ENCODE assay signal across 12 cellular contexts in the genomic region with DNA sequence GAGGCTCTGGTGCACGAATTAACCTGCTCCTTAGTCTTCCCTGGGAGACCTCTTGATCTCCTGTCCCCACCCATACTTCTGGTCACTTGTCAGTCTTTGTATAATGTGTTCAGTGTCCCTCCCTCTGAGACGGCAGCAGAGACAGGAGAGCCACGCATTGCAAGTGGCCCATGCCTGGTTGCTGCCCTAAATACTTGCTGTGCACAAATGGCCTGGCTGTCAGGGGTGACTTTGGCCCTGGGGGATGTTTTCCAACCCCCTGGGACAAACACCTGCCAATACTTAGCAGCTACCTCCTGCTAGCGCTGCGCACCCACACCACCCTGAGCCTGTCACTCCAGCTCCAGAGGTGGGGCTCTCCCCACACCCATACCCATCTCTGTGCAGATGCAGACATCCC. TPM values are rescaled to one million over a fixed set of nuclear protein-coding genes. Genes with fewer than 3 reads are reported as not detected.
DNase-seq lines count a peak whose midpoint lies in the region; ATAC-seq and TF ChIP-seq lines count a peak whose summit lies in the region.
"Had no signal": no experiment of that assay in that cellular context is flagged by ENCODE, and none has a peak within 500 bp of the region (broad histone marks: within the 10 kb centered on the region; RNA-seq: fewer than 3 reads in every experiment).

No MANE protein-coding gene starts in this region.

- H3K27me3 ChIP-seq in mucosa of rectum (ENCODE audit: control insufficient read depth in 2 of 2, insufficient read depth in 2 of 2, low read length in 2 of 2) (no peaks in the 10 kb centered on the region), tibial nerve (no peaks in the 10 kb centered on the region)

- H3K27me3 Mint-ChIP-seq in activated naive CD4-positive, alpha-beta T cell treated with anti-CD3 and anti-CD28 coated beads, Interleukin-2, amount 10 ng/mL, durations not matched to agents 7 days and 5 days, result no peaks in the 10 kb centered on the region
- H3K27me3 Mint-ChIP-seq in activated naive CD8-positive, alpha-beta T cell treated with anti-CD3 and anti-CD28 coated beads, Interleukin-2, amount 10 ng/mL, durations not matched to agents 7 days and 5 days, result no peaks in the 10 kb centered on the region

- H3K4me3 Mint-ChIP-seq in activated naive CD4-positive, alpha-beta T cell treated with anti-CD3 and anti-CD28 coated beads, Interleukin-2, amount 10 ng/mL, durations not matched to agents 7 days and 5 days, result peak overlapping the region; percentile 39
- peak overlapping the region; percentile 95 for H3K4me3 Mint-ChIP-seq in activated naive CD8-positive, alpha-beta T cell treated with anti-CD3 and anti-CD28 coated beads, Interleukin-2, amount 10 ng/mL, durations not matched to agents 7 days and 5 days

- no peak for TF ChIP-seq EP300 in tibial nerve (IDR thresholded peaks at IDR 0.05)

- H3K9me3 ChIP-seq in mucosa of rectum (ENCODE audit: control insufficient read depth in 2 of 2, low read length in 2 of 2) (no peaks in the 10 kb centered on the region), tibial nerve (no peaks in the 10 kb centered on the region)

- TF ChIP-seq CTCF in tibial nerve (IDR thresholded peaks at IDR 0.05), result no peak

- TF ChIP-seq POLR2A in tibial nerve (IDR thresholded peaks at IDR 0.05), result no peak

- H3K4me1 Mint-ChIP-seq in activated naive CD4-positive, alpha-beta T cell treated with anti-CD3 and anti-CD28 coated beads, Interleukin-2, amount 10 ng/mL, durations not matched to agents 7 days and 5 days, result peaks cover 100% of the 10 kb centered on the region
- peaks cover 86% of the 10 kb centered on the region for H3K4me1 Mint-ChIP-seq in activated naive CD8-positive, alpha-beta T cell treated with anti-CD3 and anti-CD28 coated beads, Interleukin-2, amount 10 ng/mL, durations not matched to agents 7 days and 5 days

- DNase-seq in activated naive CD4-positive, alpha-beta T cell treated with anti-CD3 and anti-CD28 coated beads, Interleukin-2, amount 10 ng/mL, durations not matched to agents 7 days and 5 days, result no peak
- DNase-seq in activated naive CD4-positive, alpha-beta T cell (lab: John Stamatoyannopoulos, UW), result no peak
- no peak for DNase-seq in activated naive CD8-positive, alpha-beta T cell treated with anti-CD3 and anti-CD28 coated beads, Interleukin-2, amount 10 ng/mL, durations not matched to agents 7 days and 5 days
- DNase-seq in tibial nerve (ENCODE audit: low spot score in 2 of 2), result no peak
- no peak for DNase-seq in RPMI8226
- DNase-seq in stimulated activated CD4-positive, alpha-beta T cell treated with anti-CD3 and anti-CD28 coated beads, Interleukin-2, amount 100 ng/mL, for 24 hours, result no peak
- DNase-seq: activated CD8-positive, alpha-beta memory T cell treated with anti-CD3 and anti-CD28 coated beads for 24 hours; HCEC 1CT; occipital lobe had no signal

- H3K36me3 ChIP-seq in mucosa of rectum (ENCODE audit: control insufficient read depth in 2 of 2, insufficient read depth in 2 of 2, low read length in 2 of 2) (peaks cover 8 to 11% of the 10 kb centered on the region in 2 donors), tibial nerve (peaks cover 0 to 14% (median 0%) of the 10 kb centered on the region in 3 donors)

- H3K4me3 ChIP-seq in mucosa of rectum (ENCODE audit: low read length in 2 of 2) (peak overlapping the region; percentile 35 to 42), tibial nerve (no peak overlapping the region)
- H3K4me3 ChIP-seq: SK-N-MC had no signal

- no peak for ATAC-seq in activated naive CD8-positive, alpha-beta T cell treated with anti-CD3 and anti-CD28 coated beads, Interleukin-2, amount 10 ng/mL, durations not matched to agents 7 days and 5 days (ENCODE audit: low read depth)
- no peak for ATAC-seq in HG02588 (IDR thresholded peaks at IDR 0.05; ENCODE audit: unreplicated experiment)

- H3K9ac ChIP-seq in mucosa of rectum (ENCODE audit: low read depth in 1 of 2, low read length in 2 of 2), result peak overlapping the region; percentile 65 to 73

- POLR2A ChIA-PET in activated naive CD8-positive, alpha-beta T cell treated with anti-CD3 and anti-CD28 coated beads, Interleukin-2, amount 10 ng/mL, durations not matched to agents 7 days and 5 days (lab: Charles Lee), result interaction anchor here (2.9 to 18.1 kb wide), 3 partner anchors 8 to 17 kb away, joined by 11 to 390 read pairs (median 126); a partner anchor contains a TSS

- H3K9me3 Mint-ChIP-seq in activated naive CD4-positive, alpha-beta T cell treated with anti-CD3 and anti-CD28 coated beads, Interleukin-2, amount 10 ng/mL, durations not matched to agents 7 days and 5 days, result no peaks in the 10 kb centered on the region
- H3K9me3 Mint-ChIP-seq in activated naive CD8-positive, alpha-beta T cell treated with anti-CD3 and anti-CD28 coated beads, Interleukin-2, amount 10 ng/mL, durations not matched to agents 7 days and 5 days, result no peaks in the 10 kb centered on the region

- H3K27ac Mint-ChIP-seq in activated naive CD4-positive, alpha-beta T cell treated with anti-CD3 and anti-CD28 coated beads, Interleukin-2, amount 10 ng/mL, durations not matched to agents 7 days and 5 days, result peak overlapping the region; percentile 99
- peak overlapping the region; percentile 100 for H3K27ac Mint-ChIP-seq in activated naive CD8-positive, alpha-beta T cell treated with anti-CD3 and anti-CD28 coated beads, Interleukin-2, amount 10 ng/mL, durations not matched to agents 7 days and 5 days

- H3K36me3 Mint-ChIP-seq in activated naive CD4-positive, alpha-beta T cell treated with anti-CD3 and anti-CD28 coated beads, Interleukin-2, amount 10 ng/mL, durations not matched to agents 7 days and 5 days, result peaks cover 49% of the 10 kb centered on the region
- H3K36me3 Mint-ChIP-seq in activated naive CD8-positive, alpha-beta T cell treated with anti-CD3 and anti-CD28 coated beads, Interleukin-2, amount 10 ng/mL, durations not matched to agents 7 days and 5 days, result peaks cover 23% of the 10 kb centered on the region

- H3K4me1 ChIP-seq in mucosa of rectum (ENCODE audit: control insufficient read depth in 2 of 2, insufficient read depth in 2 of 2, low read length in 2 of 2) (peaks cover 82 to 91% of the 10 kb centered on the region in 2 donors), tibial nerve (peaks cover 2 to 100% (median 88%) of the 10 kb centered on the region in 4 donors)

- WGBS in tibial nerve, 2 donors, result 54 to 55% methylated on average over 5 of the region's 5 CpGs

- H3K27ac ChIP-seq in mucosa of rectum (ENCODE audit: low read depth in 2 of 2, low read length in 2 of 2) (peak overlapping the region; percentile 91 to 97), tibial nerve (peak overlapping the region in 3 of 4 donors; percentile 77 to 100 (median 84))
- H3K27ac ChIP-seq: SK-N-MC had no signal

- CTCF ChIA-PET in activated naive CD4-positive, alpha-beta T cell treated with anti-CD3 and anti-CD28 coated beads, Interleukin-2, amount 10 ng/mL, durations not matched to agents 7 days and 5 days (lab: Charles Lee), result interaction anchor here (1.0 to 4.8 kb wide), 3 partner anchors 22 to 147 kb away, joined by 3 to 21 read pairs (median 3); no protein-coding TSS in a partner anchor

RNA-seq across cellular contexts. Expression of a gene that starts 17.2 kb away (rescaled TPM):
- 100 to 1,000 TPM; 230 to 252 TPM for total RNA-seq in activated naive CD8-positive, alpha-beta T cell treated with anti-CD3 and anti-CD28 coated beads, Interleukin-2, amount 10 ng/mL, durations not matched to agents 7 days and 5 days
- total RNA-seq in tibial nerve, result 10 to 100 TPM; 61.2 to 77.9 (median 75.1) TPM

Comparison
In these comparisons a context has a peak if more than half of its experiments do, and no peak if none do; other contexts are left out.
1. H3K4me3 ChIP-seq: peak in mucosa of rectum (2 of 2); none in tibial nerve (0 of 4).